1 cellular context compared by ENCODE assay signal in genomic region chr6:150269857-150270223, GRCh38.
A peak's percentile ranks its signal among the peaks of the same experiment; 100 is the strongest.
TF ChIP-seq lines count a peak whose summit lies in the region.

No MANE protein-coding gene starts in this region.

TF ChIP-seq in K562, 482 proteins besides CTCF, POLR2A, EP300 and RAD21 (continued from another document and continues in another):
- TF ChIP-seq CHAMP1 (IDR thresholded peaks at IDR 0.05) (no peak), ZKSCAN3 (CRISPR knock-in tag; IDR thresholded peaks at IDR 0.05) (no peak), RBM14 (IDR thresholded peaks at IDR 0.05; ENCODE audit: borderline replicate concordance, insufficient read depth, low read depth, low read length) (no peak), ARID2 (IDR thresholded peaks at IDR 0.05) (no peak), ZNF609 (CRISPR knock-in tag; IDR thresholded peaks at IDR 0.05; ENCODE audit: borderline replicate concordance) (no peak), LEF1 (IDR thresholded peaks at IDR 0.05) (no peak), USF1 (CRISPR knock-in tag; IDR thresholded peaks at IDR 0.05) (no peak), ZNF583 (CRISPR knock-in tag; IDR thresholded peaks at IDR 0.05) (no peak), ZMIZ1 (IDR thresholded peaks at IDR 0.05; ENCODE audit: low read depth in 2 of 2, low read length in 2 of 2) (0 out of 4 replicates have a peak, but pooled peaks of 1 of the 2 experiments have one; percentile 39), HMG20A (CRISPR knock-in tag; conservative IDR thresholded peaks at IDR 0.05) (no peak), RAD51 (IDR thresholded peaks at IDR 0.05; ENCODE audit: borderline replicate concordance, low read depth) (no peak), GTF2A2 (tag; IDR thresholded peaks at IDR 0.05) (no peak), HNRNPK (IDR thresholded peaks at IDR 0.05; ENCODE audit: low read depth, low read length, poor library complexity, severe bottlenecking) (no peak), BDP1 (IDR thresholded peaks at IDR 0.05; ENCODE audit: insufficient read depth, insufficient read length) (no peak), ZNF507 (tag; conservative IDR thresholded peaks at IDR 0.05) (no peak), ZNF778 (CRISPR knock-in tag; IDR thresholded peaks at IDR 0.05) (no peak), HDAC3 (IDR thresholded peaks at IDR 0.05; ENCODE audit: borderline replicate concordance, partially characterized antibody) (peak; percentile 63), ZNF699 (CRISPR knock-in tag; IDR thresholded peaks at IDR 0.05; ENCODE audit: insufficient replicate concordance) (no peak), PHTF2 (CRISPR knock-in tag; IDR thresholded peaks at IDR 0.05) (no peak), WHSC1 (IDR thresholded peaks at IDR 0.05; ENCODE audit: low read length) (no peak), NFE2 (IDR thresholded peaks at IDR 0.05; ENCODE audit: low read depth) (peak; percentile 89), ZNF354B (CRISPR knock-in tag; IDR thresholded peaks at IDR 0.05) (no peak), MYC (IDR thresholded peaks at IDR 0.05; ENCODE audit: low read depth, low read length) (peak; percentile 32; the same call in 1 of the 2 replicates), MYC (CRISPR knock-in tag; IDR thresholded peaks at IDR 0.05; ENCODE audit: borderline replicate concordance, low read depth) (no peak), NFXL1 (CRISPR knock-in tag; IDR thresholded peaks at IDR 0.05) (no peak), THAP7 (CRISPR knock-in tag; IDR thresholded peaks at IDR 0.05) (no peak), ZNF57 (CRISPR knock-in tag; IDR thresholded peaks at IDR 0.05) (no peak), GMEB1 (CRISPR knock-in tag; IDR thresholded peaks at IDR 0.05) (no peak), ZNF311 (CRISPR knock-in tag; IDR thresholded peaks at IDR 0.05) (no peak), E2F8 (IDR thresholded peaks at IDR 0.05; ENCODE audit: low read depth, partially characterized antibody) (peak; percentile 15), PCBP2 (IDR thresholded peaks at IDR 0.05; ENCODE audit: low read depth, low read length, poor library complexity, severe bottlenecking) (no peak), PREB (CRISPR knock-in tag; IDR thresholded peaks at IDR 0.05) (no peak), ATF6 (CRISPR knock-in tag; IDR thresholded peaks at IDR 0.05) (no peak), ZNF717 (CRISPR knock-in tag; IDR thresholded peaks at IDR 0.05) (no peak), ZBTB9 (CRISPR knock-in tag; IDR thresholded peaks at IDR 0.05) (no peak), HDAC6 (IDR thresholded peaks at IDR 0.05; ENCODE audit: low read depth, low read length) (no peak), MIER1 (IDR thresholded peaks at IDR 0.05; ENCODE audit: low read depth) (no peak), LARP7 (IDR thresholded peaks at IDR 0.05) (no peak), ZNF780A (CRISPR knock-in tag; IDR thresholded peaks at IDR 0.05) (no peak), SP2 (IDR thresholded peaks at IDR 0.05; ENCODE audit: extremely low read depth, low read depth, low read length, poor library complexity, severe bottlenecking) (no peak), SIN3A (IDR thresholded peaks at IDR 0.05; ENCODE audit: borderline replicate concordance in 2 of 2, control insufficient read depth in 1 of 2, low read depth in 2 of 2, low read length in 2 of 2) (no peak), TGIF2 (CRISPR knock-in tag; IDR thresholded peaks at IDR 0.05) (no peak)
